In genomic region chr16:46929378-46930332, GRCh38 we compare ENCODE assay signal across 8 cellular contexts. TPM values are rescaled to one million over a fixed set of nuclear protein-coding genes. Genes with fewer than 3 reads are reported as not detected.
DNase-seq lines count a peak whose midpoint lies in the region; ATAC-seq and TF ChIP-seq lines count a peak whose summit lies in the region.

No MANE protein-coding gene starts in this region.

- no peak for TF ChIP-seq POLR2A in gastroesophageal sphincter (IDR thresholded peaks at IDR 0.05)
- TF ChIP-seq POLR2A in thyroid gland (IDR thresholded peaks at IDR 0.05), result no peak

- TF ChIP-seq CTCF in gastroesophageal sphincter (IDR thresholded peaks at IDR 0.05), result peak in 3 of 4 experiments; percentile 57 to 88 (median 77)
- TF ChIP-seq CTCF in omental fat pad (IDR thresholded peaks at IDR 0.05), result no peak
- peak; percentile 59 to 90 (median 70) for TF ChIP-seq CTCF in thyroid gland (IDR thresholded peaks at IDR 0.05)

- H3K27ac ChIP-seq in gastroesophageal sphincter (no peak overlapping the region), thyroid gland (no peak overlapping the region)

- ATAC-seq in HG02884 (IDR thresholded peaks at IDR 0.05; ENCODE audit: unreplicated experiment), result peak; percentile 67
- ATAC-seq in gastroesophageal sphincter, result peak; percentile 68
- peak; percentile 55 for ATAC-seq in omental fat pad (ENCODE audit: low FRiP score)

- WGBS in gastroesophageal sphincter (ENCODE audit: low coverage in 1 of 2), 2 donors, result 80% methylated on average over 1 of the region's 43 CpGs; no CpG with 5 or more reads in 1 of the 2 donors
- WGBS in thyroid gland, 2 donors, result 68 to 83% methylated on average over 24 to 26 of the region's 43 CpGs

- H3K27me3 ChIP-seq in gastroesophageal sphincter (no peaks in the 10 kb centered on the region), thyroid gland (no peaks in the 10 kb centered on the region)

- H3K4me3 ChIP-seq in gastroesophageal sphincter (no peak overlapping the region), thyroid gland (replicated peaks in 1 of 3) (no peak overlapping the region)

- H3K36me3 ChIP-seq in gastroesophageal sphincter (peaks cover 0 to 38% of the 10 kb centered on the region in 2 donors), thyroid gland (peaks cover 0 to under 1% of the 10 kb centered on the region in 2 donors)

- intact Hi-C loops in thyroid gland (cut with DNase I), result loop anchor here (5.0 kb wide), 1 partner anchor 77 kb away; no protein-coding TSS in a partner anchor

- peaks cover 0 to 8% (median 2%) of the 10 kb centered on the region in 3 donors for H3K4me1 ChIP-seq in gastroesophageal sphincter
- no peaks in the 10 kb centered on the region for H3K4me1 ChIP-seq in thyroid gland

- H3K9me3 ChIP-seq in gastroesophageal sphincter, result no peaks in the 10 kb centered on the region
- H3K9me3 ChIP-seq in thyroid gland, result no peaks in the 10 kb centered on the region

- DNase-seq in NCI-H82 (lab: John Stamatoyannopoulos, UW) (peak; percentile 62), NCI-H82 treated with DMSO at 0.1 percent for 48 hours (lab: John Stamatoyannopoulos, UW; ENCODE audit: unreplicated experiment) (no peak), RPMI7951 (ENCODE audit: low read depth) (peak; percentile 48), omental fat pad (ENCODE audit: low spot score) (peak; percentile 42), thyroid gland (peak; percentile 52 to 72)
- DNase-seq in activated gamma-delta T cell treated with anti-CD3 and anti-CD28 coated beads, Interleukin-2, amount 50 U/mL, for 16 hours (ENCODE audit: low read depth), result peak; percentile 27

- TF ChIP-seq EP300 in gastroesophageal sphincter (IDR thresholded peaks at IDR 0.05), result no peak

RNA-seq across cellular contexts. Expression of gene DNAJA2, which starts 43.8 kb away (rescaled TPM):
- total RNA-seq in RPMI7951 (2014; rRNA removed; shearing (Covaris generic)), result 66.7 and 70.0 TPM in 2 replicates
- 10 to 100 TPM; 65.7 to 97.0 (median 72.0) TPM for total RNA-seq in gastroesophageal sphincter
- 10 to 100 TPM; 40.4 to 65.4 (median 47.9) TPM for total RNA-seq in omental fat pad
- 10 to 100 TPM; 55.6 to 86.0 (median 62.1) TPM for total RNA-seq in thyroid gland

RNA-seq across cellular contexts. Expression of gene GPT2, which starts 45.5 kb away (rescaled TPM):
- 6.8 and 8.3 TPM in 2 replicates for total RNA-seq in RPMI7951 (2014; rRNA removed; shearing (Covaris generic))
- total RNA-seq in gastroesophageal sphincter, result 1 to 10 TPM; 3.8 to 8.6 (median 5.4) TPM
- 100 to 1,000 TPM in 3 of 4 donors, 10 to 100 TPM in 1; 57.5 to 138 (median 105) TPM for total RNA-seq in omental fat pad
- total RNA-seq in thyroid gland, result 10 to 100 TPM in 3 of 4 donors, 1 to 10 TPM in 1; 5.5 to 19.2 (median 13.2) TPM

Comparison
In these comparisons a context has a peak if more than half of its experiments do, and no peak if none do; other contexts are left out.
1. CTCF ChIP-seq: peak in gastroesophageal sphincter (3 of 4) and thyroid gland (6 of 6); none in omental fat pad (0 of 3).
2. Peak in every context shown above with its lines, with median percentiles within 50 percentile points of each other: ATAC-seq.